Comparison of ENCODE assay signal across 1 cellular context in the genomic region with DNA sequence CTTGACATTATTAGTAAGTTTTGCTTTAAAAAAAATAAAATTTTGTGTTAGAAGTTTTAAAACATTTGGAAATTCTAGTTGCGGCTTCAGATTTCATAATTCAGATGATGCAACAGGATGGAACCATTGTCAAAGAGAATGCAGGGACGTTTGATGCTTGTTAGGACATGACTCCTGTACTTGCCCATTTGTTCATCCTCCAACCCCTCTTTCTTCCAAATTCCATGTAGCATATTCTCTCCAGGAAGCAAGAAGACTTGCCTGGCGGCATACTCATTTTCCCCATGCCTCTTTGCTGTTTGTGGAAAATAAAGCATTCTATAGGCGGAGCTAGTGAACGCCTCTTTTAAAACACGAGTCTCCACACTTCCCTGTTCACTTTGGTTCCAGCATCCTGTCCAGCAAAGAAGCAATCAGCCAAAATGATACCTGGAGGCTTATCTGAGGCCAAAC.
TF ChIP-seq lines count a peak whose summit lies in the region.

A gene with protein sequence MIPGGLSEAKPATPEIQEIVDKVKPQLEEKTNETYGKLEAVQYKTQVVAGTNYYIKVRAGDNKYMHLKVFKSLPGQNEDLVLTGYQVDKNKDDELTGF (plus strand): TSS at position 378 of the 453 bp plus-strand sequence. CDS start 45 bp downstream, at position 423.

TF ChIP-seq in H1, 55 proteins besides CTCF, POLR2A, EP300 and RAD21 (continued from another document):
- TF ChIP-seq ZNF274 (IDR thresholded peaks at IDR 0.05; ENCODE audit: borderline replicate concordance, extremely low read depth, low read length) (no peak), FOSL1 (IDR thresholded peaks at IDR 0.05; ENCODE audit: insufficient read depth, low read depth, low read length) (no peak), RBBP5 (IDR thresholded peaks at IDR 0.05; ENCODE audit: borderline replicate concordance, low read depth, low read length) (no peak), RFX5 (IDR thresholded peaks at IDR 0.05; ENCODE audit: borderline replicate concordance, low read depth, low read length) (no peak), SIN3A (conservative IDR thresholded peaks at IDR 0.05 in 1 of 2, IDR thresholded peaks at IDR 0.05 in 1 of 2; ENCODE audit: low read depth in 1 of 2, low read length in 2 of 2) (no peak), KDM1A (IDR thresholded peaks at IDR 0.05; ENCODE audit: borderline replicate concordance, low read length) (no peak), SP1 (IDR thresholded peaks at IDR 0.05; ENCODE audit: low read depth, low read length) (no peak)
- TF ChIP-seq, protein P1, sequence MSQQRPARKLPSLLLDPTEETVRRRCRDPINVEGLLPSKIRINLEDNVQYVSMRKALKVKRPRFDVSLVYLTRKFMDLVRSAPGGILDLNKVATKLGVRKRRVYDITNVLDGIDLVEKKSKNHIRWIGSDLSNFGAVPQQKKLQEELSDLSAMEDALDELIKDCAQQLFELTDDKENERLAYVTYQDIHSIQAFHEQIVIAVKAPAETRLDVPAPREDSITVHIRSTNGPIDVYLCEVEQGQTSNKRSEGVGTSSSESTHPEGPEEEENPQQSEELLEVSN (IDR thresholded peaks at IDR 0.05): no peak
